ENCODE assay signal across 10 cellular contexts in the genomic region with DNA sequence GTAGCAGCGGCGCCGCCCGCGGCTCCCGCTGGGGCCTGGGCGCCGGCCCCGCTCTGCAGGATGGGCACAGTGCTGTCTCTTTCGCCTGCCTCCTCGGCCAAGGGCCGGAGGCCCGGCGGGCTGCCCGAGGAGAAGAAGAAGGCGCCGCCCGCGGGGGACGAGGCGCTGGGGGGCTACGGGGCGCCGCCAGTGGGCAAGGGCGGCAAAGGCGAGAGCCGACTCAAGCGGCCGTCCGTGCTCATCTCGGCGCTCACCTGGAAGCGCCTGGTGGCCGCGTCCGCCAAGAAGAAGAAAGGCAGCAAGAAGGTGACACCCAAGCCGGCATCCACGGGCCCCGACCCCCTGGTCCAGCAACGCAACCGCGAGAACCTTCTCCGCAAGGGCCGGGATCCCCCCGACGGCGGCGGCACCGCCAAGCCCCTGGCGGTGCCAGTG. TPM values are rescaled to one million over a fixed set of nuclear protein-coding genes. Genes with fewer than 3 reads are reported as not detected.
DNase-seq lines count a peak whose midpoint lies in the region; ATAC-seq and TF ChIP-seq lines count a peak whose summit lies in the region.
"Had no signal": no experiment of that assay in that cellular context is flagged by ENCODE, and none has a peak within 500 bp of the region (broad histone marks: within the 10 kb centered on the region; RNA-seq: fewer than 3 reads in every experiment).

No MANE protein-coding gene starts in this region.

- no peaks in the 10 kb centered on the region for H3F3A ChIP-seq in OCI-LY1 (ENCODE audit: insufficient read depth, low read length)

- DNase-seq in fibroblast of villous mesenchyme (ENCODE audit: low read depth) (no peak), DMS79 (lab: John Stamatoyannopoulos, UW) (no peak), EL (no peak), kidney tubule cell (ENCODE audit: low spot score) (no peak)
- DNase-seq in stimulated activated CD8-positive, alpha-beta memory T cell treated with anti-CD3 and anti-CD28 coated beads, Interleukin-4, amount 100 ng/mL, for 48 hours = peak; percentile 22
- DNase-seq in stimulated activated CD4-positive, alpha-beta T cell treated with anti-CD3 and anti-CD28 coated beads, Interleukin-2, amount 100 ng/mL, for 24 hours = no peak

- no peak for TF ChIP-seq CTCF in OCI-LY1 (IDR thresholded peaks at IDR 0.05; ENCODE audit: low read length)
- TF ChIP-seq CTCF in fibroblast of villous mesenchyme (IDR thresholded peaks at IDR 0.05; ENCODE audit: insufficient read depth, low read depth, low read length) = no peak

- peaks cover 3% of the 10 kb centered on the region for H3K4me1 ChIP-seq in OCI-LY1 (ENCODE audit: insufficient read depth, low read length, severe bottlenecking)

- no peak overlapping the region for H3K27ac ChIP-seq in OCI-LY1 (ENCODE audit: low read depth, low read length, poor library complexity, severe bottlenecking)

- H3K27me3 ChIP-seq in OCI-LY1 (ENCODE audit: insufficient read depth, low read length) = no peaks in the 10 kb centered on the region

- peak overlapping the region; percentile 53 for H3K4me3 ChIP-seq in OCI-LY1 (ENCODE audit: low read depth, low read length, poor library complexity, severe bottlenecking)
- peak overlapping the region; percentile 40 for H3K4me3 ChIP-seq in fibroblast of villous mesenchyme (ENCODE audit: low read depth, low read length)

- no peaks in the 10 kb centered on the region for H3K36me3 ChIP-seq in OCI-LY1 (ENCODE audit: insufficient read depth, low read length)

- H3K79me2 ChIP-seq in OCI-LY1 (ENCODE audit: insufficient read depth, low read length) = no peaks in the 10 kb centered on the region

- peak; percentile 9 for ATAC-seq in GM21360 (IDR thresholded peaks at IDR 0.05; ENCODE audit: unreplicated experiment)

- H3K9me3 ChIP-seq in OCI-LY1 (ENCODE audit: low read length) = no peaks in the 10 kb centered on the region

- H4K20me1 ChIP-seq in OCI-LY1 (ENCODE audit: insufficient read depth, low read length) = no peaks in the 10 kb centered on the region

- no peaks in the 10 kb centered on the region for H3K9me2 ChIP-seq in OCI-LY1 (ENCODE audit: low read depth, low read length)

- peak overlapping the region; percentile 56 for H3K4me2 ChIP-seq in OCI-LY1 (ENCODE audit: low read length)

- H3K9ac ChIP-seq in OCI-LY1 (ENCODE audit: low read length) = peak overlapping the region; percentile 41; the same call in 1 of the 2 replicates

- H2AFZ ChIP-seq in OCI-LY1 (ENCODE audit: low read length) = no peak overlapping the region

RNA-seq across cellular contexts. Expression of gene CDK5R2, which starts 0.3 kb away (rescaled TPM):
- total RNA-seq in fibroblast of villous mesenchyme = not detected in 2 replicates
- total RNA-seq: activated naive CD4-positive, alpha-beta T cell treated with anti-CD3 and anti-CD28 coated beads for 36 hours; subcutaneous adipose tissue had no signal

RNA-seq across cellular contexts. Expression of gene FEV, which starts 25.2 kb away (rescaled TPM):
- total RNA-seq in fibroblast of villous mesenchyme = not detected in 2 replicates
- total RNA-seq: activated naive CD4-positive, alpha-beta T cell treated with anti-CD3 and anti-CD28 coated beads for 36 hours; subcutaneous adipose tissue had no signal

RNA-seq across cellular contexts. Expression of gene CRYBA2, which starts 33.4 kb away (rescaled TPM):
- 1.3 TPM in 1 of 2 replicates, not detected in the other for total RNA-seq in fibroblast of villous mesenchyme
- total RNA-seq: activated naive CD4-positive, alpha-beta T cell treated with anti-CD3 and anti-CD28 coated beads for 36 hours; subcutaneous adipose tissue had no signal
